ENCODE assay signal across 9 cellular contexts in genomic region chrX:112718755-112719154, GRCh38. TPM values are rescaled to one million over a fixed set of nuclear protein-coding genes. Genes with fewer than 3 reads are reported as not detected.
DNase-seq lines count a peak whose midpoint lies in the region; TF ChIP-seq lines count a peak whose summit lies in the region.
"Not testable (repeated sequence)": the region's sequence is repeated elsewhere in the genome, so short reads cannot be mapped to it uniquely, and the experiment has no call there.
"Had no signal": no experiment of that assay in that cellular context is flagged by ENCODE, and none has a peak within 500 bp of the region (broad histone marks: within the 10 kb centered on the region; RNA-seq: fewer than 3 reads in every experiment).

No MANE protein-coding gene starts in this region.

- H3K9me3 Mint-ChIP-seq in brain, neural progenitor cell: not testable (repeated sequence)

- not testable (repeated sequence) for H3K36me3 ChIP-seq in H7 (replicated peaks; ENCODE audit: control insufficient read depth, insufficient read depth, low read length); cardiac muscle cell; iPS-18a (ENCODE audit: control insufficient read depth, low read depth, low read length); neural progenitor cell

- H3K79me2 ChIP-seq in neural progenitor cell (ENCODE audit: low read depth), result not testable (repeated sequence)

- not testable (repeated sequence) for TF ChIP-seq CTCF in brain (conservative IDR thresholded peaks at IDR 0.05); cardiac muscle cell (IDR thresholded peaks at IDR 0.05; ENCODE audit: low read depth, low read length)
- peak; percentile 5 for TF ChIP-seq CTCF in neural progenitor cell (IDR thresholded peaks at IDR 0.05)

- not testable (repeated sequence) for H3K27me3 ChIP-seq in H7 (ENCODE audit: control insufficient read depth, insufficient read depth, low read length); cardiac muscle cell; iPS-18a (ENCODE audit: control insufficient read depth, insufficient read depth, low read length); neural progenitor cell

- H3K4me1 Mint-ChIP-seq in brain, neural progenitor cell: not testable (repeated sequence)

- H3F3A ChIP-seq in neural progenitor cell (ENCODE audit: low read depth), result not testable (repeated sequence)

- not testable (repeated sequence) for H3K4me1 ChIP-seq in cardiac muscle cell (ENCODE audit: low read depth); iPS-18a (ENCODE audit: control insufficient read depth, low read depth, low read length); neural progenitor cell

- not testable (repeated sequence) for DNase-seq in H7; cardiac muscle cell (ENCODE audit: low read depth in 1 of 2, low spot score in 1 of 2)
- DNase-seq in NCI-H146 (lab: John Stamatoyannopoulos, UW) (peak; percentile 33), neural progenitor cell (ENCODE audit: low spot score) (peak; percentile 22)

- H3K9me3 ChIP-seq in cardiac muscle cell (ENCODE audit: low read depth); iPS-18a (ENCODE audit: control insufficient read depth, low read depth, low read length); neural progenitor cell (ENCODE audit: low read depth): not testable (repeated sequence)

- peak overlapping the region; percentile 52 for H3K9ac ChIP-seq in iPS-18a (ENCODE audit: low read length)
- H3K9ac ChIP-seq in neural progenitor cell, result not testable (repeated sequence)

- peak overlapping the region; percentile 19 for H3K4me2 ChIP-seq in neural progenitor cell

- H3K4me3 Mint-ChIP-seq in brain (peak overlapping the region in 3 of 5 experiments; percentile 22 to 68 (median 66)), neural progenitor cell (peak overlapping the region; percentile 65)

- not testable (repeated sequence) for H3K36me3 Mint-ChIP-seq in brain, neural progenitor cell

- H2AFZ ChIP-seq in neural progenitor cell (replicated peaks), result peak overlapping the region; percentile 43

- not testable (repeated sequence) for H3K27ac ChIP-seq in cardiac muscle cell; iPS-18a (ENCODE audit: low read length); neural progenitor cell

- H3K27ac Mint-ChIP-seq in brain (peak overlapping the region in 1 of 5 experiments; percentile 1), neural progenitor cell (peak overlapping the region; percentile 19)

- H4K20me1 ChIP-seq in neural progenitor cell (ENCODE audit: low read depth), result not testable (repeated sequence)

- H3K4me3 ChIP-seq in H7 (ENCODE audit: insufficient read depth, low read depth, low read length) (peak overlapping the region; percentile 45), cardiac muscle cell (peak overlapping the region; percentile 11), iPS-18a (ENCODE audit: low read length) (peak overlapping the region; percentile 58), neural progenitor cell (peak overlapping the region; percentile 31)

- not testable (repeated sequence) for H3K27me3 Mint-ChIP-seq in brain; neural progenitor cell (ENCODE audit: insufficient read depth, low read depth)

RNA-seq across cellular contexts. Expression of gene LHFPL1, which starts 39.0 kb away (rescaled TPM):
- 1.6 and 3.7 TPM in 2 replicates for total RNA-seq in H7 (2014; rRNA removed; shearing (Covaris generic))
- 0.32 TPM for polyA plus RNA-seq in brain (ENCODE audit: insufficient read depth, low read depth, low replicate concordance)
- total RNA-seq in cardiac muscle cell, result 2.1 and 3.5 TPM in 2 replicates
- polyA plus RNA-seq in cardiac muscle cell, result 3.8 and 4.6 TPM in 2 replicates
- total RNA-seq in neural progenitor cell (ENCODE audit: low replicate concordance), result 5.9 and 9.0 TPM in 2 replicates
- total RNA-seq: A673, HepG2, PC-3 had no signal
- polyA plus RNA-seq: HepG2 had no signal
